9 cellular contexts compared by ENCODE assay signal in the genomic region with DNA sequence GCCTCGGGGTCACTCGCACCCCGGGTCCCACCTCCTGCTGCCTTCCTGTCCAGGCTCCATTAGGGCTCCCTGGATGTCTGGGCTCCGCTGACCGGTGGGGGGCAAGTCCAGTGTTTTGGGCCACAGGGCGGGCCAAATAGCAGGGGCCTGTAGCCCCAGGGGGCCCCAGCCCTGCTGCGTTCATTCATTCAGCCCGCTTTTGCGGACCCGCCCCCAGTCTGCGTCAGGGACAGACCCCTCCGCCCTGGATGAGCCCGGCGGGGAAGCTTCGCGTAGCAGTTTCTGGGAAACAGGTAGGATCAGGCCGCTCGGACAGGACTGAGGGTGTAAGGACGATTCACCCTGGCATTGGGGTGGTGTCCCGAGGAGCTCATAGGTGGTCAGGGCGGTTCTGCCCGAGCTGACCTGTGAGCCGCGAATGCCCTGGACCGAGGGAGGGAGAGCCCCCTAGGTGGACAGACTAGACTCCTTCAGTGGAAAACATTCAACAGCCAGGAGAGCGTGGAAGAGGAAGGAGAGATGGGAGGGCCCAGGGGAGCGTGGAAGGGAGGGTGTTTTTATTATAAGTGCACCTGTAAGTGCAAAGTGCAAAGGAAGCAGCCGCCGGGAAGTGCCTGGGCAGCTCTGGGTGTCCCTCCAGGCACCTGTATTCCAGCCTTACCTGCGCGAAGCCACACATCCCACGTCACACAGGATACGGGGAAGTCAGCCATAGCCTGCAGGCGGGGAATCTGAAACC. TPM values are rescaled to one million over a fixed set of nuclear protein-coding genes. Genes with fewer than 3 reads are reported as not detected.
A peak's percentile ranks its signal among the peaks of the same experiment; 100 is the strongest.
DNase-seq lines count a peak whose midpoint lies in the region; ATAC-seq, FAIRE-seq and TF ChIP-seq lines count a peak whose summit lies in the region.
"Had no signal": no experiment of that assay in that cellular context is flagged by ENCODE, and none has a peak within 500 bp of the region (broad histone marks: within the 10 kb centered on the region; RNA-seq: fewer than 3 reads in every experiment).

No MANE protein-coding gene starts in this region.

- H3K27me3 ChIP-seq in WERI-Rb-1 (ENCODE audit: insufficient read depth, low read depth, severe bottlenecking) = no peaks in the 10 kb centered on the region

- peak; percentile 24 for ATAC-seq in GM19463 (IDR thresholded peaks at IDR 0.05; ENCODE audit: unreplicated experiment)
- no peak for ATAC-seq in natural killer cell

- no peaks in the 10 kb centered on the region for H3K27me3 Mint-ChIP-seq in natural killer cell (ENCODE audit: low read depth in 2 of 2)

- peak overlapping the region; percentile 92 for H3K27ac ChIP-seq in WERI-Rb-1

- H3K9me3 Mint-ChIP-seq in natural killer cell = no peaks in the 10 kb centered on the region

- H3K36me3 ChIP-seq in WERI-Rb-1 = peaks cover 9% of the 10 kb centered on the region

- DNase-seq in COR-L47 (lab: John Stamatoyannopoulos, UW) (peak; percentile 54), HTR-8/SVneo (ENCODE audit: insufficient read length, low spot score) (peak; percentile 22), WERI-Rb-1 (peak; percentile 46), epithelial cell of proximal tubule (ENCODE audit: low read depth) (no peak), natural killer cell (peak; percentile 30), hippocampal formation (lab: John Stamatoyannopoulos, UW) (no peak), NCI-H524 treated with DMSO at 0.1 percent for 48 hours (lab: John Stamatoyannopoulos, UW) (no peak)

- H3K36me3 Mint-ChIP-seq in natural killer cell = no peaks in the 10 kb centered on the region

- H3K4me3 Mint-ChIP-seq in natural killer cell = peak overlapping the region; percentile 94

- no peak for FAIRE-seq in HTR-8/SVneo (lab: Jason Lieb, UNC)
- FAIRE-seq: TTC549 had no signal

- intact Hi-C loops in natural killer cell (cut with micrococcal nuclease) = loop anchor here (1.0 to 2.0 kb wide), 2 partner anchors 51 to 203 kb away; a partner anchor contains a TSS

- H3K9me3 ChIP-seq in WERI-Rb-1 (ENCODE audit: severe bottlenecking) = no peaks in the 10 kb centered on the region

- TF ChIP-seq CTCF in WERI-Rb-1 (IDR thresholded peaks at IDR 0.05; ENCODE audit: low read depth, low read length) = no peak
- no peak for TF ChIP-seq CTCF in epithelial cell of proximal tubule (conservative IDR thresholded peaks at IDR 0.05; ENCODE audit: low read depth, low read length)
- TF ChIP-seq CTCF in natural killer cell (IDR thresholded peaks at IDR 0.05) = no peak

- H3K4me3 ChIP-seq in WERI-Rb-1 (ENCODE audit: low read depth, low read length) = peak overlapping the region; percentile 90
- H3K4me3 ChIP-seq in epithelial cell of proximal tubule (ENCODE audit: low read depth, low read length) = peak overlapping the region; percentile 95

- peak overlapping the region; percentile 62 to 79 for H3K27ac Mint-ChIP-seq in natural killer cell

- H3K4me1 Mint-ChIP-seq in natural killer cell = peaks cover 34 to 39% of the 10 kb centered on the region in 2 donors

RNA-seq across cellular contexts. Expression of a gene that starts 0.6 kb away (rescaled TPM):
- total RNA-seq in epithelial cell of proximal tubule (76.5 and 103 TPM in 2 replicates), natural killer cell (10 to 100 TPM; 36.4 to 43.1 (median 41.4) TPM)

RNA-seq across cellular contexts. Expression of a gene that starts 51.8 kb away (rescaled TPM):
- total RNA-seq in epithelial cell of proximal tubule (145 and 241 TPM in 2 replicates), natural killer cell (10 to 100 TPM; 39.4 to 55.4 (median 47.0) TPM)

Comparison
In these comparisons a context has a peak if more than half of its experiments do, and no peak if none do; other contexts are left out.
1. DNase-seq: peak in COR-L47 (single experiment), HTR-8/SVneo (single experiment), WERI-Rb-1 (single experiment) and natural killer cell (single experiment); none in epithelial cell of proximal tubule (single experiment), hippocampal formation (0 of 2) and NCI-H524 treated with DMSO at 0.1 percent for 48 hours (single experiment).